In the genomic region with DNA sequence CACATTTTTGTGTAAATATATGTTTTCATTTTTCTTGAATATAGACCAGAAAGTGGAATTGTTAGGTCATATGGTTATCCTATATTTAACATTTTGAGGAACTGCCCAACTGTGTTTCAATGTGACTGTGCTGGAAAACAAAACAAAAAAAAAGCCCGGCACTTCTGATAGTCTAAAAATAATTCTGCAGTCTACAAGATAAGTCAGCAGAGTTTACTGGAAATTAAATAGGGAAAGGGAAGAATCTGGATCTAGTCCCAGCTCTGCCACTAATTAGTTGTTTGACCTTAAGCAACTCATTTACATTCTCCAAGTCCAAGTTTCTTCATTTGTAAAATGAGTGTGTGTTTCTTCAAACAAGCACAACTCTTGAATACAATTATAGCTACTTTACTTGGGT, we compare ENCODE assay signal across 29 cellular contexts.
A peak's percentile ranks its signal among the peaks of the same experiment; 100 is the strongest.
DNase-seq lines count a peak whose midpoint lies in the region; ATAC-seq and TF ChIP-seq lines count a peak whose summit lies in the region.
"Had no signal": no experiment of that assay in that cellular context is flagged by ENCODE, and none has a peak within 500 bp of the region (broad histone marks: within the 10 kb centered on the region; RNA-seq: fewer than 3 reads in every experiment).

No MANE protein-coding gene starts in this region.

- H3K4me3 ChIP-seq in left lung = no peak overlapping the region
- H3K4me3 ChIP-seq: BLaER1, gastrocnemius medialis, MG63, mucosa of descending colon, ovary, transverse colon had no signal

- peaks cover 6% of the 10 kb centered on the region for H3K9me3 Mint-ChIP-seq in activated T-helper 17 cell treated with anti-CD3 and anti-CD28 coated beads, Interleukin-2, amount 50 U/mL, for 72 hours

- peaks cover 51% of the 10 kb centered on the region for H3K4me1 Mint-ChIP-seq in activated T-helper 17 cell treated with anti-CD3 and anti-CD28 coated beads, Interleukin-2, amount 50 U/mL, for 72 hours
- H3K4me1 Mint-ChIP-seq: nephron progenitor cell had no signal

- H3K4me3 Mint-ChIP-seq in activated T-helper 17 cell treated with anti-CD3 and anti-CD28 coated beads, Interleukin-2, amount 50 U/mL, for 72 hours = peak overlapping the region; percentile 41
- H3K4me3 Mint-ChIP-seq: central memory CD8-positive, alpha-beta T cell; nephron progenitor cell had no signal

- intact Hi-C loops in left lung (cut with DNase I) = no loop called here

- peak overlapping the region; percentile 74 for H3K27ac Mint-ChIP-seq in activated T-helper 17 cell treated with anti-CD3 and anti-CD28 coated beads, Interleukin-2, amount 50 U/mL, for 72 hours
- H3K27ac Mint-ChIP-seq: nephron progenitor cell had no signal

- ATAC-seq in activated T-helper 17 cell treated with anti-CD3 and anti-CD28 coated beads, Interleukin-2, amount 50 U/mL, for 72 hours (replicated peaks) = no peak
- ATAC-seq in left lung (peak; percentile 23), esophagus mucosa (no peak)
- ATAC-seq: gastrocnemius medialis, HCT116, PC-3 had no signal

- H3K36me3 ChIP-seq in left lung = no peaks in the 10 kb centered on the region
- H3K36me3 ChIP-seq: BLaER1, gastrocnemius medialis, MG63, ovary, transverse colon, WERI-Rb-1 had no signal

- DNase-seq in Ammon's horn (ENCODE audit: low spot score) (peak; percentile 12), EH (ENCODE audit: low read depth) (peak; percentile 62), left lung (no peak), NCI-H345 treated with DMSO at 0.1 percent for 48 hours (lab: John Stamatoyannopoulos, UW; ENCODE audit: unreplicated experiment) (no peak), DMS114 treated with DMSO at 0.1 percent for 48 hours (lab: John Stamatoyannopoulos, UW; ENCODE audit: unreplicated experiment) (no peak)
- DNase-seq: activated CD4-positive, alpha-beta T cell treated with anti-CD3 and anti-CD28 coated beads, Interleukin-2, amount 50 U/mL, for 1 hour; activated naive CD8-positive, alpha-beta T cell treated with anti-CD3 and anti-CD28 coated beads, Interleukin-2, amount 10 ng/mL, durations not matched to agents 7 days and 5 days; dermis blood vessel endothelial cell; gastrocnemius medialis; KBM-7; MG63; mucosa of descending colon; NCI-H1436; NCI-H446 treated with DMSO at 0.1 percent for 48 hours; NCI-H82; nephron progenitor cell; ovary; PC-3; right cardiac atrium; SHP77 treated with DMSO at 0.1 percent for 48 hours; stimulated activated CD4-positive, alpha-beta T cell treated with anti-CD3 and anti-CD28 coated beads, Interleukin-2, amount 100 ng/mL, for 24 hours; T-helper 9 cell; transverse colon; WERI-Rb-1 had no signal

- H3K36me3 Mint-ChIP-seq in activated T-helper 17 cell treated with anti-CD3 and anti-CD28 coated beads, Interleukin-2, amount 50 U/mL, for 72 hours (ENCODE audit: low read depth) = no peaks in the 10 kb centered on the region

- peak overlapping the region in 1 of 2 donors; percentile 20 for H3K27ac ChIP-seq in left lung
- H3K27ac ChIP-seq: BLaER1, gastrocnemius medialis, ovary, transverse colon, WERI-Rb-1 had no signal

- no peaks in the 10 kb centered on the region for H3K27me3 ChIP-seq in left lung
- H3K27me3 ChIP-seq: BLaER1, gastrocnemius medialis, MG63, ovary, transverse colon had no signal

- H3K27me3 Mint-ChIP-seq in activated T-helper 17 cell treated with anti-CD3 and anti-CD28 coated beads, Interleukin-2, amount 50 U/mL, for 72 hours = no peaks in the 10 kb centered on the region
- H3K27me3 Mint-ChIP-seq: activated naive CD8-positive, alpha-beta T cell treated with anti-CD3 and anti-CD28 coated beads, Interleukin-2, amount 10 ng/mL, durations not matched to agents 7 days and 5 days; central memory CD8-positive, alpha-beta T cell had no signal

- H3K9me3 ChIP-seq in left lung = no peaks in the 10 kb centered on the region
- H3K9me3 ChIP-seq: BLaER1, gastrocnemius medialis, MG63, mucosa of descending colon, ovary, transverse colon had no signal

- H3K4me1 ChIP-seq in left lung = peaks cover 0 to 3% of the 10 kb centered on the region in 2 donors
- H3K4me1 ChIP-seq: BLaER1, gastrocnemius medialis had no signal

- TF ChIP-seq CTCF in left lung (IDR thresholded peaks at IDR 0.05) = no peak

Comparison
In these comparisons a context has a peak if more than half of its experiments do, and no peak if none do; other contexts are left out.
1. DNase-seq: peak in Ammon's horn (single experiment) and EH (single experiment); none in left lung (0 of 2), NCI-H345 treated with DMSO at 0.1 percent for 48 hours (single experiment) and DMS114 treated with DMSO at 0.1 percent for 48 hours (single experiment).